In the genomic region with DNA sequence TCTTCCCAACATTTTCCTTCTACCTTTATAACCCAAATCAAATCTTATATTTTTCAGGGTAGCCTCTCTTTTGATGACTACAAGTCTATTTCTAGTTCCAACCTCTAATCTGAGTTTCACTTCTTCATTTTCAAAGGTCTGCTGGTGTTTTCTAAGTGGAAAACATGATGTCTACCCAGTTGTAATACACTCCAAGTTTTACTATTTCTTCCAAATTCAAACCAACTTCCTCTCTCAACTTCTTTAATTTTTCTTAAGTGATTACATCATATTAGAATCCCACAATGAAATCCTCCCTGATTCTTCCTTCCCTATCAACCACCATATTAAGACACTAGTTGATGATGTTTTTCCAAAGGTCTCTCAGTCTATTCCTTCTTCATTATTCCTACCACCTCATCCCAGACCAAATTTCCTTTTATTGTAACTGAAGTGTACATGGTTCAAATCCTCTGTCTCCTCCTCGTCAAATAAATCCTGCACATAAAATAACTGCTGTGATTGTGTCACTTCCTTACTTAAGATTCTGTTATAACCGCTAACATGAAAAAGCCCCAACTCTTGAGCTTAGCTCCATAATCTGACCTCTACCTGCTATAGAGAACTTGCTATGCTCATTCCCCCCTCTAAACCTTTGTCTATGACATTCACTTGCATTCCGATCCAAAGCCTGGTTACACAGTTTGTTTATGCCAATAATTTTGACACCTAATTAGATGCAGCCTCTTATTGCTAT, we compare ENCODE assay signal across 13 cellular contexts. TPM values are rescaled to one million over a fixed set of nuclear protein-coding genes. Genes with fewer than 3 reads are reported as not detected.
DNase-seq lines count a peak whose midpoint lies in the region; ATAC-seq, FAIRE-seq and TF ChIP-seq lines count a peak whose summit lies in the region.
"Had no signal": no experiment of that assay in that cellular context is flagged by ENCODE, and none has a peak within 500 bp of the region (broad histone marks: within the 10 kb centered on the region; RNA-seq: fewer than 3 reads in every experiment).

No MANE protein-coding gene starts in this region.

- peaks cover 20% of the 10 kb centered on the region for H3K4me1 Mint-ChIP-seq in activated B cell treated with CpG ODN at 0.5 μM for 24 hours

- POLR2A ChIA-PET in activated B cell treated with CpG ODN at 0.5 μM for 24 hours (lab: Charles Lee), result no interaction called here

- peak overlapping the region; percentile 13 for H3K4me3 Mint-ChIP-seq in activated B cell treated with CpG ODN at 0.5 μM for 24 hours

- H3K9me3 Mint-ChIP-seq in activated B cell treated with CpG ODN at 0.5 μM for 24 hours, result peaks cover 7% of the 10 kb centered on the region

- no peaks in the 10 kb centered on the region for H3K36me3 Mint-ChIP-seq in activated B cell treated with CpG ODN at 0.5 μM for 24 hours (ENCODE audit: low read depth)

- FAIRE-seq in frontal cortex (lab: Jason Lieb, UNC), result no peak

- ATAC-seq in GM21423 (IDR thresholded peaks at IDR 0.05; ENCODE audit: unreplicated experiment), result peak; percentile 71
- ATAC-seq in HG03378 (IDR thresholded peaks at IDR 0.05; ENCODE audit: unreplicated experiment), result peak; percentile 93
- peak; percentile 75 for ATAC-seq in activated B cell treated with CpG ODN at 0.5 μM for 24 hours (ENCODE audit: low read depth)
- ATAC-seq in HG03439 (IDR thresholded peaks at IDR 0.05; ENCODE audit: unreplicated experiment), result no peak

- CTCF ChIA-PET in activated B cell treated with CpG ODN at 0.5 μM for 24 hours (lab: Charles Lee), result interaction anchor here (1.2 kb wide), 1 partner anchor 15 kb away, joined by 3 read pairs; no protein-coding TSS in a partner anchor

- peak; percentile 12 for DNase-seq in GM10266 (ENCODE audit: extremely low spot score)
- DNase-seq in activated B cell treated with CpG ODN at 0.5 μM for 24 hours, result no peak
- DNase-seq in frontal cortex (ENCODE audit: low spot score in 2 of 2), result no peak
- DNase-seq in 8988T, result no peak
- no peak for DNase-seq in foreskin fibroblast
- DNase-seq: kidney glomerular epithelial cell, NCI-H2081 treated with DMSO at 0.1 percent for 48 hours had no signal

- peak overlapping the region; percentile 85 for H3K27ac Mint-ChIP-seq in activated B cell treated with CpG ODN at 0.5 μM for 24 hours

- no peak overlapping the region for H3K4me3 ChIP-seq in foreskin fibroblast (ENCODE audit: low read depth in 1 of 2, low read length in 2 of 2)
- H3K4me3 ChIP-seq: breast epithelium had no signal

- TF ChIP-seq CTCF in GM10266 (IDR thresholded peaks at IDR 0.05; ENCODE audit: control insufficient read depth, insufficient read depth, low read depth, missing control alignments), result no peak
- TF ChIP-seq CTCF in activated B cell treated with CpG ODN at 0.5 μM for 24 hours (IDR thresholded peaks at IDR 0.05), result no peak
- TF ChIP-seq CTCF in foreskin fibroblast (IDR thresholded peaks at IDR 0.05; ENCODE audit: low read depth, low read length), result no peak

- intact Hi-C loops in activated B cell treated with CpG ODN at 0.5 μM for 24 hours (cut with micrococcal nuclease), result loop anchor here (1.0 kb wide), 2 partner anchors 15 to 223 kb away; partner anchors contain the start of gene SSBP1

- no peaks in the 10 kb centered on the region for H3K27me3 Mint-ChIP-seq in activated B cell treated with CpG ODN at 0.5 μM for 24 hours

RNA-seq across cellular contexts. Expression of gene TAS2R38, which starts 12.7 kb away (rescaled TPM):
- total RNA-seq in activated B cell treated with CpG ODN at 0.5 μM for 24 hours (not detected in 2 replicates), frontal cortex (not detected)
- total RNA-seq: activated CD8-positive, alpha-beta memory T cell treated with anti-CD3 and anti-CD28 coated beads for 36 hours; breast epithelium; pulmonary artery endothelial cell had no signal

RNA-seq across cellular contexts. Expression of gene CLEC5A, which starts 14.1 kb away (rescaled TPM):
- 0.20 and 0.35 TPM in 2 replicates for total RNA-seq in activated B cell treated with CpG ODN at 0.5 μM for 24 hours
- total RNA-seq in frontal cortex, result not detected
- total RNA-seq: activated CD8-positive, alpha-beta memory T cell treated with anti-CD3 and anti-CD28 coated beads for 36 hours; pulmonary artery endothelial cell had no signal

RNA-seq across cellular contexts. Expression of gene MGAM, which starts 34.8 kb away (rescaled TPM):
- total RNA-seq in activated B cell treated with CpG ODN at 0.5 μM for 24 hours (0.04 and 0.15 TPM in 2 replicates), frontal cortex (0.82 TPM)

RNA-seq across cellular contexts. Expression of gene OR9A4, which starts 44.7 kb away (rescaled TPM):
- total RNA-seq in activated B cell treated with CpG ODN at 0.5 μM for 24 hours (not detected in 2 replicates), frontal cortex (not detected)
- total RNA-seq: activated CD8-positive, alpha-beta memory T cell treated with anti-CD3 and anti-CD28 coated beads for 36 hours; pulmonary artery endothelial cell had no signal
